In the genomic region with DNA sequence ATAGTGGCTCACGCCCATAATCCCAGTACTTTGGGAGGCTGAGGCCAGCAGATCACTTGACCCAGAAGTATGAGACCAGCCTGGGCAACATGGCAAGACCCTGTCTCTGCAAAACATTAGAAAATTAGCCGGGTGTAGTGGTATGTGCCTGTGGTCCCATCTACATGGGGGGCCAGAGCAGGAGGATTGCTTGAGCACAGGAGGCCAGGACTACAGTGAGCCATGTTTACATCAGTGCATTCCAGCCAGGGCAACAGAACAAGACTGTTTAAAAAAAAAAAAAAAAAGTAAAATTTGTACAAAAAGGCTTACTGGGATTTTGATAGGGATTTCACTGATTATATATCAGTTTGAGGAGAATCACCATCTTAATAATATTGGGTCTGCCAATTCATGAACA, we compare ENCODE assay signal across 9 cellular contexts. TPM values are rescaled to one million over a fixed set of nuclear protein-coding genes. Genes with fewer than 3 reads are reported as not detected.
"Had no signal": no experiment of that assay in that cellular context is flagged by ENCODE, and none has a peak within 500 bp of the region (broad histone marks: within the 10 kb centered on the region; RNA-seq: fewer than 3 reads in every experiment).

No MANE protein-coding gene starts in this region.

- H3K4me1 ChIP-seq: HAP-1 had no signal

- H3K9me3 ChIP-seq: HAP-1 had no signal

- H3K27ac ChIP-seq: GM23248, KMS-11 had no signal

- H2AFZ ChIP-seq: GM23248 had no signal

- H3K4me2 ChIP-seq: KMS-11 had no signal

- FAIRE-seq: HTR-8/SVneo had no signal

- H3K4me3 ChIP-seq: GM23248, HAP-1 had no signal

- DNase-seq: GM23248, GOT3, H7, HFFc6, KBM-7 had no signal

RNA-seq across cellular contexts. Expression of a gene that starts 22.1 kb away (rescaled TPM):
- total RNA-seq: HT-29 had no signal
